ENCODE assay signal across 8 cellular contexts in the genomic region with DNA sequence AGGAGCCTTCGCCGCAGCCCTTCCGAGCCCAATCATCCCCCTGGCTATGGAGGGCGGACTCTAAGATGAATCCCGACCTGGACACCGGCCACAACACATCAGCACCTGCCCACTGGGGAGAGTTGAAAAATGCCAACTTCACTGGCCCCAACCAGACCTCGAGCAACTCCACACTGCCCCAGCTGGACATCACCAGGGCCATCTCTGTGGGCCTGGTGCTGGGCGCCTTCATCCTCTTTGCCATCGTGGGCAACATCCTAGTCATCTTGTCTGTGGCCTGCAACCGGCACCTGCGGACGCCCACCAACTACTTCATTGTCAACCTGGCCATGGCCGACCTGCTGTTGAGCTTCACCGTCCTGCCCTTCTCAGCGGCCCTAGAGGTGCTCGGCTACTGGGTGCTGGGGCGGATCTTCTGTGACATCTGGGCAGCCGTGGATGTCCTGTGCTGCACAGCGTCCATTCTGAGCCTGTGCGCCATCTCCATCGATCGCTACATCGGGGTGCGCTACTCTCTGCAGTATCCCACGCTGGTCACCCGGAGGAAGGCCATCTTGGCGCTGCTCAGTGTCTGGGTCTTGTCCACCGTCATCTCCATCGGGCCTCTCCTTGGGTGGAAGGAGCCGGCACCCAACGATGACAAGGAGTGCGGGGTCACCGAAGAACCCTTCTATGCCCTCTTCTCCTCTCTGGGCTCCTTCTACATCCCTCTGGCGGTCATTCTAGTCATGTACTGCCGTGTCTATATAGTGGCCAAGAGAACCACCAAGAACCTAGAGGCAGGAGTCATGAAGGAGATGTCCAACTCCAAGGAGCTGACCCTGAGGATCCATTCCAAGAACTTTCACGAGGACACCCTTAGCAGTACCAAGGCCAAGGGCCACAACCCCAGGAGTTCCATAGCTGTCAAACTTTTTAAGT. TPM values are rescaled to one million over a fixed set of nuclear protein-coding genes. Genes with fewer than 3 reads are reported as not detected.
DNase-seq lines count a peak whose midpoint lies in the region; ATAC-seq and TF ChIP-seq lines count a peak whose summit lies in the region.

No MANE protein-coding gene starts in this region.

- peak overlapping the region; percentile 10 for H3K27ac ChIP-seq in cingulate gyrus (ENCODE audit: low read depth, low read length)
- peak overlapping the region; percentile 24 to 75 for H3K27ac ChIP-seq in aorta (ENCODE audit: low read depth in 1 of 2, low read length in 2 of 2)

- H3K27me3 ChIP-seq in aorta (ENCODE audit: control insufficient read depth in 1 of 2, insufficient read depth in 2 of 2, low read length in 1 of 2): no peaks in the 10 kb centered on the region

- peaks cover 5 to 9% of the 10 kb centered on the region in 2 donors for H3K4me1 ChIP-seq in aorta (ENCODE audit: control insufficient read depth in 1 of 2, insufficient read depth in 2 of 2, low read length in 2 of 2)

- H3K4me3 ChIP-seq in aorta (ENCODE audit: low read length in 2 of 2): peak overlapping the region; percentile 51 to 80

- DNase-seq in Right ventricle myocardium superior (peak; percentile 44), Right ventricle myocardium inferior (ENCODE audit: missing footprints) (no peak), mesothelial cell of epicardium (ENCODE audit: low spot score in 2 of 2, unreplicated experiment in 2 of 2) (no peak), aorta (no peak), SKM-1 (lab: John Stamatoyannopoulos, UW; ENCODE audit: unreplicated experiment) (no peak), HEK293T (ENCODE audit: extremely low spot score) (no peak), foreskin melanocyte (no peak)

- H3K36me3 Mint-ChIP-seq in mesothelial cell of epicardium: no peaks in the 10 kb centered on the region

- 87 to 88% methylated on average over 36 of the region's 36 CpGs for WGBS in aorta, 2 donors

- ATAC-seq in Right ventricle myocardium superior (ENCODE audit: poor library complexity): peak; percentile 2
- ATAC-seq in Right ventricle myocardium inferior: no peak
- ATAC-seq in aorta (ENCODE audit: low FRiP score): no peak

- CTCF ChIA-PET in HEK293T (lab: Yijun Ruan, JAX): interaction anchor here (0.6 to 1.3 kb wide), 5 partner anchors 10 to 760 kb away, joined by 3 to 8 read pairs (median 3); no protein-coding TSS in a partner anchor

- no peak overlapping the region for H3K27ac Mint-ChIP-seq in mesothelial cell of epicardium

- no peak for TF ChIP-seq CTCF in mesothelial cell of epicardium (IDR thresholded peaks at IDR 0.05; ENCODE audit: unreplicated experiment)

- peaks cover 25% of the 10 kb centered on the region for H3K27me3 Mint-ChIP-seq in mesothelial cell of epicardium (ENCODE audit: low read depth)

- POLR2A ChIA-PET in HEK293T (lab: Yijun Ruan, JAX): interaction anchor here (0.6 to 1.2 kb wide), 2 partner anchors 60 to 92 kb away, joined by 3 read pairs; a partner anchor contains a TSS

- intact Hi-C loops in Right ventricle myocardium superior (cut with DNase I) (no loop called here), Right ventricle myocardium inferior (cut with DNase I) (loop anchor here (1.0 to 5.0 kb wide), 6 partner anchors 38 to 586 kb away; no protein-coding TSS in a partner anchor), aorta (cut with DNase I) (loop anchor here (2.0 to 10.0 kb wide), 8 partner anchors 55 to 475 kb away; no protein-coding TSS in a partner anchor)

- no peaks in the 10 kb centered on the region for H3K9me3 Mint-ChIP-seq in mesothelial cell of epicardium

- peak overlapping the region; percentile 63 for H3K4me3 Mint-ChIP-seq in mesothelial cell of epicardium

- no peaks in the 10 kb centered on the region for H3K9me3 ChIP-seq in aorta (ENCODE audit: control insufficient read depth, low read length)

- H3K4me1 Mint-ChIP-seq in mesothelial cell of epicardium: peaks cover 46% of the 10 kb centered on the region

- H3K36me3 ChIP-seq in aorta (ENCODE audit: control insufficient read depth in 1 of 2, insufficient read depth in 2 of 2, low read length in 1 of 2): no peaks in the 10 kb centered on the region

TF ChIP-seq in HEK293T, 16 proteins besides CTCF, POLR2A, EP300 and RAD21:
- no peak for TF ChIP-seq CTBP1 (IDR thresholded peaks at IDR 0.05; ENCODE audit: borderline replicate concordance)
- TF ChIP-seq FOXA1 (IDR thresholded peaks at IDR 0.05): no peak
- TF ChIP-seq, protein P1, sequence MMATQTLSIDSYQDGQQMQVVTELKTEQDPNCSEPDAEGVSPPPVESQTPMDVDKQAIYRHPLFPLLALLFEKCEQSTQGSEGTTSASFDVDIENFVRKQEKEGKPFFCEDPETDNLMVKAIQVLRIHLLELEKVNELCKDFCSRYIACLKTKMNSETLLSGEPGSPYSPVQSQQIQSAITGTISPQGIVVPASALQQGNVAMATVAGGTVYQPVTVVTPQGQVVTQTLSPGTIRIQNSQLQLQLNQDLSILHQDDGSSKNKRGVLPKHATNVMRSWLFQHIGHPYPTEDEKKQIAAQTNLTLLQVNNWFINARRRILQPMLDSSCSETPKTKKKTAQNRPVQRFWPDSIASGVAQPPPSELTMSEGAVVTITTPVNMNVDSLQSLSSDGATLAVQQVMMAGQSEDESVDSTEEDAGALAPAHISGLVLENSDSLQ (IDR thresholded peaks at IDR 0.05): no peak
- TF ChIP-seq ZNF384 (IDR thresholded peaks at IDR 0.05): no peak
- TF ChIP-seq LEF1 (IDR thresholded peaks at IDR 0.05; ENCODE audit: borderline replicate concordance): no peak
- TF ChIP-seq SUZ12 (IDR thresholded peaks at IDR 0.05): no peak
- TF ChIP-seq SP1 (IDR thresholded peaks at IDR 0.05): no peak
- TF ChIP-seq HDGF (IDR thresholded peaks at IDR 0.05; ENCODE audit: borderline replicate concordance): no peak
- no peak for TF ChIP-seq FOXK2 (IDR thresholded peaks at IDR 0.05)
- TF ChIP-seq ELF4 (IDR thresholded peaks at IDR 0.05): no peak
- TF ChIP-seq TARDBP (IDR thresholded peaks at IDR 0.05): no peak
- no peak for TF ChIP-seq BHLHE40 (IDR thresholded peaks at IDR 0.05; ENCODE audit: borderline replicate concordance)
- TF ChIP-seq NFRKB (IDR thresholded peaks at IDR 0.05): no peak
- TF ChIP-seq ARNT (IDR thresholded peaks at IDR 0.05): no peak
- TF ChIP-seq FOXM1 (IDR thresholded peaks at IDR 0.05; ENCODE audit: borderline replicate concordance): no peak
- no peak for TF ChIP-seq L3MBTL2 (conservative IDR thresholded peaks at IDR 0.05)

RNA-seq across cellular contexts. Expression of a gene that starts 0.8 kb away (rescaled TPM):
- total RNA-seq in Right ventricle myocardium superior (1.5 TPM), Right ventricle myocardium inferior (2.7 TPM), mesothelial cell of epicardium (2.4 to 2.6 TPM (median 2.5 TPM) in 3 replicates), aorta (10 to 100 TPM in 1 of 2 donors, 1 to 10 TPM in 1; 5.4 to 16.0 TPM)
- 1 to 10 TPM; 3.8 to 8.0 TPM for polyA plus RNA-seq in aorta
